ENCODE assay signal across 15 cellular contexts in the genomic region with DNA sequence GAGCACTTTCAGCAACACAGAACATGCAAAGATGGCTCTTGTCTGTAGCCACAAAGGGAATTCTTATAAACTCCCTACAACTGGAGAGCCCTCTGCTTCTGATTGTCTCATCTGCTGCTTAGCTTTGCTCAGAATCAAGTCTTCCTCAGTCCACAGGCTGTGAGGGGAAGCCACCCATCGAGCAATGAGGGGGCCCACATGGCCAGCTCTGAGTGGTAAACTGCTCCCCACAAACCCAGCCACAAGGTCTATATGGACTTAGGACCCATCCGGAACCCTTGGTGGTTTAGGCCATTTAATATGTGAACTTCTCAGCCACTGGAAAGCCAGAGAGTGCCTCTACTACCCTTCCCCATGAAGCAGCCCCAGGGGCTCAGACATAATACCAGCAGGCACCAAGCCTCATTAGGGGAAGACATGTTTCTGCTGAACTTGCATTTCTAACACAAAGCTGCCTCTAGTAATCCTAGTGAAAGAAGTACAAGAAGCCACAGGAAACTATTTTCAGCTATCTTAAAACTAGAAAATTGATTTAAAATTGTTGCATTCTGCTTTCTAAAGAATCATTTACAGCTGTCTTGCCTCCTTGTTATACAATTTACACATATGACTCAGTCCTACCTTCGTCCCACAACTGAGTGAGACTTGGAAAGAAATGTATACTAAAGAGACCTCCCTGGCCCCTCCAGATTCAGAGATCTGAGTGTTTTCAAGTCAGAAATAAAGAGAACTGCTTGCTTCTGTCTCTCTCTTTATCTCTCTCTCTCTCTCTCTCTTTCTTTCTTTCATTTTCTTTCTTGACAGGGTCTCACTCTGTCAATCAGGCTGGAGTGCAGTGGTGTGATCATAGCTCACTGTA.
DNase-seq lines count a peak whose midpoint lies in the region; ATAC-seq and TF ChIP-seq lines count a peak whose summit lies in the region.
"Had no signal": no experiment of that assay in that cellular context is flagged by ENCODE, and none has a peak within 500 bp of the region (broad histone marks: within the 10 kb centered on the region; RNA-seq: fewer than 3 reads in every experiment).

No MANE protein-coding gene starts in this region.

- no peaks in the 10 kb centered on the region for H3K36me3 ChIP-seq in HCT116 (ENCODE audit: control insufficient read depth in 1 of 2, insufficient read depth in 2 of 2, low read length in 2 of 2)
- no peaks in the 10 kb centered on the region for H3K36me3 ChIP-seq in neuronal stem cell (replicated peaks in 1 of 2; ENCODE audit: control insufficient read depth in 2 of 2, insufficient read depth in 2 of 2, low read length in 2 of 2)
- H3K36me3 ChIP-seq in mucosa of descending colon (ENCODE audit: low read depth): no peaks in the 10 kb centered on the region
- H3K36me3 ChIP-seq: lower lobe of right lung, thyroid gland had no signal

- H3K27me3 Mint-ChIP-seq in activated CD4-positive, alpha-beta memory T cell treated with anti-CD3 and anti-CD28 coated beads, Interleukin-2, amount 10 ng/mL, durations not matched to agents 7 days and 5 days: peaks cover 69% of the 10 kb centered on the region
- peaks cover 53% of the 10 kb centered on the region for H3K27me3 Mint-ChIP-seq in activated CD4-positive, alpha-beta memory T cell treated with anti-CD3 and anti-CD28 coated beads for 36 hours
- peaks cover 48% of the 10 kb centered on the region for H3K27me3 Mint-ChIP-seq in activated T-helper 17 cell treated with anti-CD3 and anti-CD28 coated beads, Interleukin-2, amount 50 U/mL, for 72 hours

- no peak overlapping the region for H3K4me2 ChIP-seq in HCT116 (ENCODE audit: low read length)
- H3K4me2 ChIP-seq in neuronal stem cell (ENCODE audit: insufficient read depth, low read length, poor library complexity, severe bottlenecking): no peak overlapping the region

- H3K4me1 Mint-ChIP-seq in activated CD4-positive, alpha-beta memory T cell treated with anti-CD3 and anti-CD28 coated beads, Interleukin-2, amount 10 ng/mL, durations not matched to agents 7 days and 5 days: peaks cover 5% of the 10 kb centered on the region
- H3K4me1 Mint-ChIP-seq in activated CD4-positive, alpha-beta memory T cell treated with anti-CD3 and anti-CD28 coated beads for 36 hours (ENCODE audit: low read depth): peaks cover 5% of the 10 kb centered on the region
- no peaks in the 10 kb centered on the region for H3K4me1 Mint-ChIP-seq in activated T-helper 17 cell treated with anti-CD3 and anti-CD28 coated beads, Interleukin-2, amount 50 U/mL, for 72 hours
- H3K4me1 Mint-ChIP-seq: activated B cell treated with CpG ODN at 0.5 μM for 24 hours had no signal

- no peak overlapping the region for H3K27ac ChIP-seq in HCT116 (ENCODE audit: low read depth, low read length)
- H3K27ac ChIP-seq in neuronal stem cell (replicated peaks; ENCODE audit: low read length): no peak overlapping the region
- H3K27ac ChIP-seq: lower lobe of right lung, thyroid gland had no signal

- no peak overlapping the region for H2BK12ac ChIP-seq in neuronal stem cell (ENCODE audit: low read length)

- BruUV-seq in HCT116 (replicated peaks; lab: Mats Ljungman, UMichigan): no TSS peak

- no peak overlapping the region for H2AFZ ChIP-seq in HCT116 (ENCODE audit: low read depth, low read length, poor library complexity, severe bottlenecking)
- peak overlapping the region; percentile 49 for H2AFZ ChIP-seq in neuronal stem cell (ENCODE audit: low read length)

- RAD21 ChIA-PET in HCT116 (lab: Charles Lee; ENCODE audit: low non-redundant PET in 1 of 2, low total read pairs in 2 of 2, uncharacterized antibody in 2 of 2, unreplicated experiment in 2 of 2): interaction anchor here (0.7 to 0.8 kb wide), 4 partner anchors 240 to 651 kb away, joined by 3 read pairs; a partner anchor contains a TSS

- ATAC-seq in HCT116 (peak; percentile 38), mucosa of descending colon (no peak), GM18519 (IDR thresholded peaks at IDR 0.05; ENCODE audit: low FRiP score, unreplicated experiment) (no peak)
- ATAC-seq in activated T-helper 17 cell treated with anti-CD3 and anti-CD28 coated beads, Interleukin-2, amount 50 U/mL, for 72 hours (replicated peaks): peak; percentile 35
- ATAC-seq: GM12878, right cardiac atrium had no signal

- no peak overlapping the region for H3K14ac ChIP-seq in neuronal stem cell (ENCODE audit: low read length)

- H3K18ac ChIP-seq in neuronal stem cell (ENCODE audit: low read length): no peak overlapping the region

- no peaks in the 10 kb centered on the region for H4K20me1 ChIP-seq in HCT116 (ENCODE audit: insufficient read depth)

- no peaks in the 10 kb centered on the region for H3K79me1 ChIP-seq in neuronal stem cell (ENCODE audit: low read depth, low read length)

- H2BK5ac ChIP-seq in neuronal stem cell (ENCODE audit: low read length): no peak overlapping the region

- no peaks in the 10 kb centered on the region for H3K79me2 ChIP-seq in HCT116 (ENCODE audit: insufficient read depth, low read length)

- H3K9me3 Mint-ChIP-seq in activated CD4-positive, alpha-beta memory T cell treated with anti-CD3 and anti-CD28 coated beads, Interleukin-2, amount 10 ng/mL, durations not matched to agents 7 days and 5 days: no peaks in the 10 kb centered on the region
- no peaks in the 10 kb centered on the region for H3K9me3 Mint-ChIP-seq in activated CD4-positive, alpha-beta memory T cell treated with anti-CD3 and anti-CD28 coated beads for 36 hours
- no peaks in the 10 kb centered on the region for H3K9me3 Mint-ChIP-seq in activated T-helper 17 cell treated with anti-CD3 and anti-CD28 coated beads, Interleukin-2, amount 50 U/mL, for 72 hours
- H3K9me3 Mint-ChIP-seq: activated B cell treated with CpG ODN at 0.5 μM for 24 hours had no signal

- H3K4me3 Mint-ChIP-seq in activated CD4-positive, alpha-beta memory T cell treated with anti-CD3 and anti-CD28 coated beads, Interleukin-2, amount 10 ng/mL, durations not matched to agents 7 days and 5 days: peak overlapping the region; percentile 11
- no peak overlapping the region for H3K4me3 Mint-ChIP-seq in activated CD4-positive, alpha-beta memory T cell treated with anti-CD3 and anti-CD28 coated beads for 36 hours
- peak overlapping the region; percentile 29 for H3K4me3 Mint-ChIP-seq in activated T-helper 17 cell treated with anti-CD3 and anti-CD28 coated beads, Interleukin-2, amount 50 U/mL, for 72 hours
- H3K4me3 Mint-ChIP-seq: activated B cell treated with CpG ODN at 0.5 μM for 24 hours had no signal

- no peaks in the 10 kb centered on the region for H3K9me3 ChIP-seq in HCT116 (ENCODE audit: control insufficient read depth in 1 of 2, insufficient read depth in 1 of 2, low read depth in 1 of 2, low read length in 2 of 2)
- no peaks in the 10 kb centered on the region for H3K9me3 ChIP-seq in neuronal stem cell (replicated peaks in 1 of 2; ENCODE audit: control insufficient read depth in 2 of 2, insufficient read depth in 1 of 2, low read depth in 1 of 2, low read length in 2 of 2)
- no peaks in the 10 kb centered on the region for H3K9me3 ChIP-seq in mucosa of descending colon
- H3K9me3 ChIP-seq: lower lobe of right lung, thyroid gland had no signal

- H3K27ac Mint-ChIP-seq in activated CD4-positive, alpha-beta memory T cell treated with anti-CD3 and anti-CD28 coated beads, Interleukin-2, amount 10 ng/mL, durations not matched to agents 7 days and 5 days: no peak overlapping the region
- no peak overlapping the region for H3K27ac Mint-ChIP-seq in activated CD4-positive, alpha-beta memory T cell treated with anti-CD3 and anti-CD28 coated beads for 36 hours
- no peak overlapping the region for H3K27ac Mint-ChIP-seq in activated T-helper 17 cell treated with anti-CD3 and anti-CD28 coated beads, Interleukin-2, amount 50 U/mL, for 72 hours
- H3K27ac Mint-ChIP-seq: activated B cell treated with CpG ODN at 0.5 μM for 24 hours had no signal

- no peaks in the 10 kb centered on the region for H3K9me2 ChIP-seq in HCT116 (ENCODE audit: insufficient read depth)

- DNase-seq in activated CD4-positive, alpha-beta memory T cell treated with anti-CD3 and anti-CD28 coated beads, Interleukin-2, amount 10 ng/mL, durations not matched to agents 7 days and 5 days: no peak
- no peak for DNase-seq in activated CD4-positive, alpha-beta memory T cell treated with anti-CD3 and anti-CD28 coated beads for 36 hours
- no peak for DNase-seq in HCT116 (ENCODE audit: low read depth, low spot score)
- DNase-seq in neuronal stem cell (ENCODE audit: low spot score): no peak
- no peak for DNase-seq in NCI-H2227 treated with DMSO at 0.1 percent for 48 hours (lab: John Stamatoyannopoulos, UW)
- no peak for DNase-seq in mucosa of descending colon
- DNase-seq: activated B cell treated with CpG ODN at 0.5 μM for 24 hours; lower lobe of right lung; NCI-H2081 treated with DMSO at 0.1 percent for 48 hours; right cardiac atrium; stimulated activated CD4-positive, alpha-beta T cell treated with anti-CD3 and anti-CD28 coated beads, Interleukin-2, amount 100 ng/mL, for 24 hours had no signal

- H4K8ac ChIP-seq in neuronal stem cell (ENCODE audit: low read depth, low read length): no peak overlapping the region

- H3K23ac ChIP-seq in neuronal stem cell (ENCODE audit: low read depth, low read length, poor library complexity): no peak overlapping the region

- no peak overlapping the region for H4K91ac ChIP-seq in neuronal stem cell (ENCODE audit: low read depth, low read length, poor library complexity)

- WGBS in neuronal stem cell (ENCODE audit: extremely low coverage in 2 of 2, insufficient read length in 2 of 2, insufficient replicate concordance in 1 of 2), 2 donors: no CpG with 5 or more reads among the region's 3 CpGs

- H3K36me3 Mint-ChIP-seq in activated CD4-positive, alpha-beta memory T cell treated with anti-CD3 and anti-CD28 coated beads, Interleukin-2, amount 10 ng/mL, durations not matched to agents 7 days and 5 days (ENCODE audit: low read depth): no peaks in the 10 kb centered on the region
- H3K36me3 Mint-ChIP-seq in activated CD4-positive, alpha-beta memory T cell treated with anti-CD3 and anti-CD28 coated beads for 36 hours: no peaks in the 10 kb centered on the region
- H3K36me3 Mint-ChIP-seq in activated T-helper 17 cell treated with anti-CD3 and anti-CD28 coated beads, Interleukin-2, amount 50 U/mL, for 72 hours (ENCODE audit: low read depth): no peaks in the 10 kb centered on the region

- no peak for TF ChIP-seq POLR2A in HCT116 (IDR thresholded peaks at IDR 0.05; ENCODE audit: borderline replicate concordance, extremely low read depth, insufficient read depth, insufficient read length)

- POLR2A ChIA-PET in activated CD4-positive, alpha-beta memory T cell treated with anti-CD3 and anti-CD28 coated beads, Interleukin-2, amount 10 ng/mL, durations not matched to agents 7 days and 5 days (lab: Charles Lee): interaction anchor here (1.4 kb wide), 1 partner anchor 377 kb away, joined by 3 read pairs; no protein-coding TSS in a partner anchor
- POLR2A ChIA-PET in activated CD4-positive, alpha-beta memory T cell treated with anti-CD3 and anti-CD28 coated beads for 36 hours (lab: Charles Lee): no interaction called here
- POLR2A ChIA-PET in HCT116 (lab: Charles Lee): no interaction called here

- H2BK120ac ChIP-seq in neuronal stem cell (ENCODE audit: low read depth, low read length): no peak overlapping the region

- no peak overlapping the region for H3K4ac ChIP-seq in neuronal stem cell (ENCODE audit: low read length)

- no peak for TF ChIP-seq CTCF in HCT116 (IDR thresholded peaks at IDR 0.05 in 2 of 3, conservative IDR thresholded peaks at IDR 0.05 in 1 of 3; ENCODE audit: borderline replicate concordance in 1 of 3, insufficient read depth in 1 of 3, low read depth in 2 of 3, low read length in 2 of 3)
- TF ChIP-seq CTCF in mucosa of descending colon (IDR thresholded peaks at IDR 0.05): no peak

- intact Hi-C loops in activated CD4-positive, alpha-beta memory T cell treated with anti-CD3 and anti-CD28 coated beads for 36 hours (cut with micrococcal nuclease): no loop called here
- intact Hi-C loops in HCT116 (cut with micrococcal nuclease) (loop anchor here (10.0 kb wide), 1 partner anchor 650 kb away; no protein-coding TSS in a partner anchor), mucosa of descending colon (cut with DNase I, micrococcal nuclease) (no loop called here)

- no peak overlapping the region for H2AK5ac ChIP-seq in neuronal stem cell (ENCODE audit: low read depth, low read length)

- H2BK15ac ChIP-seq in neuronal stem cell (ENCODE audit: low read length): no peak overlapping the region

- H3K9ac ChIP-seq in HCT116 (ENCODE audit: low read length) (no peak overlapping the region), neuronal stem cell (ENCODE audit: low read depth, low read length, poor library complexity) (no peak overlapping the region)

- H3K4me1 ChIP-seq in HCT116 (ENCODE audit: control insufficient read depth in 1 of 2, insufficient read depth in 2 of 2, low read length in 2 of 2) (peaks cover 1 to 3% of the 10 kb centered on the region in 2 experiments; a peak in 3 of 4 replicates), neuronal stem cell (ENCODE audit: control insufficient read depth in 2 of 2, insufficient read depth in 1 of 2, low read depth in 1 of 2, low read length in 2 of 2) (no peaks in the 10 kb centered on the region), mucosa of descending colon (ENCODE audit: low read depth) (no peaks in the 10 kb centered on the region)
- H3K4me1 ChIP-seq: lower lobe of right lung had no signal

- CTCF ChIA-PET in activated CD4-positive, alpha-beta memory T cell treated with anti-CD3 and anti-CD28 coated beads, Interleukin-2, amount 10 ng/mL, durations not matched to agents 7 days and 5 days (lab: Charles Lee): interaction anchor here (0.8 to 2.5 kb wide), 14 partner anchors 9 to 452 kb away, joined by 3 to 12 read pairs (median 4); a partner anchor contains a TSS
- CTCF ChIA-PET in activated CD4-positive, alpha-beta memory T cell treated with anti-CD3 and anti-CD28 coated beads for 36 hours (lab: Charles Lee): interaction anchor here (0.6 to 2.8 kb wide), 14 partner anchors 10 to 651 kb away, joined by 3 to 13 read pairs (median 6); a partner anchor contains a TSS
- CTCF ChIA-PET in HCT116 (lab: Charles Lee): interaction anchor here (0.6 to 2.8 kb wide), 20 partner anchors 9 to 668 kb away, joined by 3 to 25 read pairs (median 4); a partner anchor contains a TSS

- H3K4me3 ChIP-seq in HCT116 (replicated peaks in 1 of 2; ENCODE audit: low read depth in 1 of 2, low read length in 2 of 2) (no peak overlapping the region), neuronal stem cell (ENCODE audit: low read length in 2 of 2) (no peak overlapping the region), mucosa of descending colon (no peak overlapping the region)
- H3K4me3 ChIP-seq: GM12878, lower lobe of right lung, thyroid gland had no signal

- TF ChIP-seq RAD21 in HCT116 (IDR thresholded peaks at IDR 0.05; ENCODE audit: low read depth): no peak

- H3K27me3 ChIP-seq in HCT116 (ENCODE audit: insufficient read depth, low read length): peaks cover 37% of the 10 kb centered on the region
- H3K27me3 ChIP-seq in neuronal stem cell (ENCODE audit: control insufficient read depth in 3 of 3, insufficient read depth in 3 of 3, low read depth in 1 of 3, low read length in 3 of 3): peaks cover 0 to 13% (median 0%) of the 10 kb centered on the region in 3 experiments
- H3K27me3 ChIP-seq: thyroid gland had no signal

Comparison
In these comparisons a context has a peak if more than half of its experiments do, and no peak if none do; other contexts are left out.
1. ATAC-seq: peak in HCT116 (single experiment) and activated T-helper 17 cell treated with anti-CD3 and anti-CD28 coated beads, Interleukin-2, amount 50 U/mL, for 72 hours (single experiment); none in mucosa of descending colon (single experiment) and GM18519 (single experiment).